18 cellular contexts compared by ENCODE assay signal in the genomic region with DNA sequence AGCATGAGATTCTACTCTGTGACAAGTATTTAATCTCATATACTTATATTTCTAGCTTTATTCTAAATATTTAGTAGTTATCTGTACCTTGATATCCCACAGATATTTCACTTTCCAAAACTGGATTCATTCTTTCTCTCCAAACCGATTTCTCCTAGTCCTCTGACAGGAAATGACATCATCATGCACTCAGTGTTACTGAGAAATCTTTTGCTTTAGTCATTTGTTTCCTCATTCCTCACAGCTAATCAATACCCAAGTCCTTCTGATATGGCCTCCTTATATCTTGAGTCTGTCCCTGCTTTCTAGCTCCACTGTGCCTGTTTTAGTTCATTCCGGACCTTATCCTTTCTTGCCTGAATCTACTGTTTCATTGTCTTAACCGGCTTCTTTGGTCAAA. TPM values are rescaled to one million over a fixed set of nuclear protein-coding genes. Genes with fewer than 3 reads are reported as not detected.
DNase-seq lines count a peak whose midpoint lies in the region; ATAC-seq, FAIRE-seq and TF ChIP-seq lines count a peak whose summit lies in the region.
"Had no signal": no experiment of that assay in that cellular context is flagged by ENCODE, and none has a peak within 500 bp of the region (broad histone marks: within the 10 kb centered on the region; RNA-seq: fewer than 3 reads in every experiment).

No MANE protein-coding gene starts in this region.

- TF ChIP-seq CTCF in K562 (IDR thresholded peaks at IDR 0.05 in 2 of 3, conservative IDR thresholded peaks at IDR 0.05 in 1 of 3; ENCODE audit: insufficient read depth in 2 of 3, low read depth in 1 of 3, low read length in 3 of 3) = no peak
- TF ChIP-seq CTCF in RWPE1 (conservative IDR thresholded peaks at IDR 0.05; ENCODE audit: low read depth) = no peak
- TF ChIP-seq CTCF in tibial nerve (IDR thresholded peaks at IDR 0.05) = no peak

- no peak for ATAC-seq in K562
- ATAC-seq in HG03342 (IDR thresholded peaks at IDR 0.05; ENCODE audit: unreplicated experiment) = no peak
- ATAC-seq: GM12878, sciatic nerve, T-cell, upper lobe of right lung had no signal

- no peak for TF ChIP-seq EP300 in K562 (IDR thresholded peaks at IDR 0.05; ENCODE audit: low read length)
- TF ChIP-seq EP300 in tibial nerve (IDR thresholded peaks at IDR 0.05) = no peak

- no peaks in the 10 kb centered on the region for H3K36me3 ChIP-seq in K562 (ENCODE audit: control insufficient read depth, insufficient read depth, low read length)
- H3K36me3 ChIP-seq in tibial nerve = no peaks in the 10 kb centered on the region
- H3K36me3 ChIP-seq: stomach, upper lobe of right lung had no signal

- H3K9me3 ChIP-seq in K562 (replicated peaks; ENCODE audit: control insufficient read depth, insufficient read depth, low read depth, low read length) = no peaks in the 10 kb centered on the region
- H3K9me3 ChIP-seq in tibial nerve = no peaks in the 10 kb centered on the region
- H3K9me3 ChIP-seq: stomach, upper lobe of right lung had no signal

- H3K9me1 ChIP-seq in K562 (ENCODE audit: control insufficient read depth, insufficient read depth, low read length) = no peaks in the 10 kb centered on the region

- WGBS in K562 (ENCODE audit: insufficient coverage, low coverage, missing lambda C conversion rate) = 0% methylated on average over 3 of the region's 3 CpGs
- 64 to 72% methylated on average over 3 of the region's 3 CpGs for WGBS in tibial nerve, 2 donors

- H2AFZ ChIP-seq in K562 (ENCODE audit: low read depth, low read length) = no peak overlapping the region

- no peak overlapping the region for H3K4me2 ChIP-seq in K562 (ENCODE audit: insufficient read depth, low read length)

- no peaks in the 10 kb centered on the region for H3K79me2 ChIP-seq in K562 (ENCODE audit: control insufficient read depth, insufficient read depth, low read length)

- H3K4me1 ChIP-seq in K562 (replicated peaks in 1 of 2; ENCODE audit: control insufficient read depth in 2 of 2, insufficient read depth in 2 of 2, low read length in 2 of 2) (no peaks in the 10 kb centered on the region), tibial nerve (no peaks in the 10 kb centered on the region)
- H3K4me1 ChIP-seq: stomach, upper lobe of right lung had no signal

- H3K27me3 ChIP-seq in K562 (ENCODE audit: control insufficient read depth in 2 of 2, insufficient read depth in 2 of 2, low read length in 2 of 2) (no peaks in the 10 kb centered on the region), tibial nerve (no peaks in the 10 kb centered on the region)
- H3K27me3 ChIP-seq: stomach, upper lobe of right lung had no signal

- no peaks in the 10 kb centered on the region for H4K20me1 ChIP-seq in K562 (replicated peaks; ENCODE audit: control insufficient read depth, insufficient read depth, low read length)

- intact Hi-C loops in K562 (cut with micrococcal nuclease) = no loop called here

- in situ Hi-C loops in K562 (cut with MboI) = no loop called here

- peak; percentile 41 for DNase-seq in AG08395 (ENCODE audit: low spot score)
- peak; percentile 73 for DNase-seq in HCEC 1CT
- no peak for DNase-seq in K562 (ENCODE audit: extremely low read depth in 1 of 4, low spot score in 3 of 4)
- DNase-seq in kidney glomerular epithelial cell (lab: John Stamatoyannopoulos, UW) = peak; percentile 15
- DNase-seq in RWPE1 (ENCODE audit: low spot score) = no peak
- no peak for DNase-seq in NCI-H2171 (lab: John Stamatoyannopoulos, UW)
- no peak for DNase-seq in tibial nerve (ENCODE audit: low spot score in 2 of 2)
- DNase-seq: activated naive CD4-positive, alpha-beta T cell treated with anti-CD3 and anti-CD28 coated beads, Interleukin-2, amount 50 U/mL, for 16 hours; AML-193; GDM1; NCI-H146; occipital lobe; stomach; T-cell; upper lobe of right lung had no signal

- no peak for TF ChIP-seq RAD21 in K562 (CRISPR knock-in tag; conservative IDR thresholded peaks at IDR 0.05 in 1 of 2, IDR thresholded peaks at IDR 0.05 in 1 of 2)

- H3K27ac ChIP-seq in K562 (ENCODE audit: extremely low read depth, low read depth, low read length) = no peak overlapping the region
- H3K27ac ChIP-seq in RWPE1 = no peak overlapping the region
- no peak overlapping the region for H3K27ac ChIP-seq in tibial nerve
- H3K27ac ChIP-seq: stomach, upper lobe of right lung had no signal

- POLR2A ChIA-PET in K562 (lab: Yijun Ruan, JAX) = no interaction called here
- POLR2A ChIA-PET in RWPE1 (lab: Yijun Ruan, JAX; ENCODE audit: low non-redundant PET) = no interaction called here

- no TSS peak for BruUV-seq in K562 (replicated peaks; lab: Mats Ljungman, UMichigan)

- CTCF ChIA-PET in K562 (lab: Yijun Ruan, JAX; ENCODE audit: low intra/inter-chr PET ratio) (no interaction called here), RWPE1 (lab: Yijun Ruan, JAX) (interaction anchor here (0.6 kb wide), 1 partner anchor 693 kb away, joined by 3 read pairs; no protein-coding TSS in a partner anchor)

- H3K4me3 ChIP-seq in K562 (no peak overlapping the region), tibial nerve (no peak overlapping the region)
- H3K4me3 ChIP-seq: GM12878, stomach, upper lobe of right lung had no signal

- TF ChIP-seq POLR2A in K562 (conservative IDR thresholded peaks at IDR 0.05) = no peak
- TF ChIP-seq POLR2A in tibial nerve (IDR thresholded peaks at IDR 0.05) = no peak

- FAIRE-seq in K562 (lab: Jason Lieb, UNC) = no peak
- FAIRE-seq: GM12878 had no signal

- no peak overlapping the region for H3K9ac ChIP-seq in K562 (ENCODE audit: insufficient read depth in 1 of 2, low read depth in 2 of 2, low read length in 2 of 2)

TF ChIP-seq in K562, 482 proteins besides CTCF, POLR2A, EP300 and RAD21:
- TF ChIP-seq, protein P1, sequence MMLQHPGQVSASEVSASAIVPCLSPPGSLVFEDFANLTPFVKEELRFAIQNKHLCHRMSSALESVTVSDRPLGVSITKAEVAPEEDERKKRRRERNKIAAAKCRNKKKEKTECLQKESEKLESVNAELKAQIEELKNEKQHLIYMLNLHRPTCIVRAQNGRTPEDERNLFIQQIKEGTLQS (IDR thresholded peaks at IDR 0.05) = peak; percentile 58
- TF ChIP-seq, protein P1 (CRISPR knock-in tag; conservative IDR thresholded peaks at IDR 0.05) = no peak
- no peak for TF ChIP-seq MAFK (IDR thresholded peaks at IDR 0.05; ENCODE audit: low read length)
- peak; percentile 40; the same call in 1 of the 2 replicates for TF ChIP-seq GABPA (tag; conservative IDR thresholded peaks at IDR 0.05; ENCODE audit: low read depth)
TF ChIP-seq in K562: peak in this region for 2.

RNA-seq across cellular contexts. Expression of a gene that starts 39.4 kb away (rescaled TPM):
- 20.8 and 46.3 TPM in 2 replicates for total RNA-seq in K562 (2011; cell fraction: chromatin; rRNA removed; ENCODE audit: low replicate concordance)
- total RNA-seq in K562 (2011; cell fraction: nucleolus; rRNA removed) = 6.0 and 10.8 TPM in 2 replicates
- total RNA-seq in K562 (2011; cell fraction: nucleoplasm; rRNA removed) = 16.0 and 16.2 TPM in 2 replicates
- total RNA-seq in K562 (2014; rRNA removed) = 4.5 and 7.0 TPM in 2 replicates
- total RNA-seq in K562 (2014; rRNA removed; fragmentation: Illumina TruSeq; extraction: Trizol) = 9.4 and 10.5 TPM in 2 replicates
- 8.8 and 9.0 TPM in 2 replicates for total RNA-seq in K562 (2015; rRNA removed; fragmentation: Illumina TruSeq; extraction: Trizol)
- 13.0 and 13.5 TPM in 2 replicates for total RNA-seq in K562 (2021)
- 6.8 and 8.1 TPM in 2 replicates for polyA plus RNA-seq in K562 (2011; rRNA removed)
- polyA plus RNA-seq in K562 (2011; cell fraction: cytosol; rRNA removed) = 4.7 and 5.2 TPM in 2 replicates
- polyA plus RNA-seq in K562 (2011; cell fraction: nucleus; rRNA removed) = 10.9 and 13.7 TPM in 2 replicates
- polyA plus RNA-seq in K562 (2012) = 6.1 and 6.9 TPM in 2 replicates
- 12.8 and 13.6 TPM in 2 replicates for polyA plus RNA-seq in K562 (2014; fragmentation: Illumina TruSeq; extraction: Trizol)
- 1 to 10 TPM; 3.4 to 3.5 TPM for polyA plus RNA-seq in K562 (2014; fragmentation: Nextera tagmentation; extraction: Ambion mirVana)
- 7.3 and 9.9 TPM in 2 replicates for polyA plus RNA-seq in K562 (2014; rRNA removed)
- 10.0 TPM in 2 replicates for polyA minus RNA-seq in K562 (2011; rRNA and poly(A)+ RNA removed)
- 7.6 and 8.6 TPM in 2 replicates for polyA minus RNA-seq in K562 (2011; cell fraction: cytosol; rRNA and poly(A)+ RNA removed)
- polyA minus RNA-seq in K562 (2011; cell fraction: nucleus; rRNA and poly(A)+ RNA removed) = 15.6 and 22.0 TPM in 2 replicates
- under 1 TPM in 2 of 4 donors, not detected in 2; under 0.01 to 0.39 TPM for total RNA-seq in tibial nerve

Comparison
In these comparisons a context has a peak if more than half of its experiments do, and no peak if none do; other contexts are left out.
1. DNase-seq: peak in AG08395 (single experiment), HCEC 1CT (single experiment) and kidney glomerular epithelial cell (single experiment); none in K562 (0 of 4), RWPE1 (single experiment), NCI-H2171 (single experiment) and tibial nerve (0 of 2).